ENCODE assay signal across 2 cellular contexts in genomic region chr10:97709746-97710078, GRCh38.
TF ChIP-seq lines count a peak whose summit lies in the region.

No MANE protein-coding gene starts in this region.

TF ChIP-seq in neural cell, 6 proteins besides CTCF, POLR2A, EP300 and RAD21 (continued from another document):
- TF ChIP-seq REST (IDR thresholded peaks at IDR 0.05; ENCODE audit: borderline replicate concordance) (no peak), TAF1 (IDR thresholded peaks at IDR 0.05; ENCODE audit: low read depth) (no peak), EZH2 (IDR thresholded peaks at IDR 0.05; ENCODE audit: borderline replicate concordance, insufficient read depth, low read length, poor library complexity, severe bottlenecking) (no peak), SMC3 (conservative IDR thresholded peaks at IDR 0.05; ENCODE audit: poor library complexity) (no peak)

TF ChIP-seq in GM23338, 12 proteins besides CTCF, POLR2A, EP300 and RAD21:
- TF ChIP-seq REST (IDR thresholded peaks at IDR 0.05; ENCODE audit: unreplicated experiment), result no peak
- TF ChIP-seq ETS1 (IDR thresholded peaks at IDR 0.05), result no peak
- no peak for TF ChIP-seq EZH2phosphoT487 (IDR thresholded peaks at IDR 0.05; ENCODE audit: unreplicated experiment)
- TF ChIP-seq NANOG (IDR thresholded peaks at IDR 0.05; ENCODE audit: borderline replicate concordance), result no peak
- TF ChIP-seq ZNF462 (CRISPR knock-in tag; IDR thresholded peaks at IDR 0.05), result no peak
- TF ChIP-seq CREB1 (CRISPR knock-in tag; IDR thresholded peaks at IDR 0.05; ENCODE audit: low read depth), result no peak
- TF ChIP-seq EZH2 (IDR thresholded peaks at IDR 0.05; ENCODE audit: low read depth, unreplicated experiment), result no peak
- TF ChIP-seq ZNF331 (CRISPR knock-in tag; IDR thresholded peaks at IDR 0.05; ENCODE audit: low read depth), result no peak
- TF ChIP-seq STAT1 (IDR thresholded peaks at IDR 0.05; ENCODE audit: unreplicated experiment), result no peak
- TF ChIP-seq JUNB (IDR thresholded peaks at IDR 0.05; ENCODE audit: unreplicated experiment), result no peak
- TF ChIP-seq ZNF114 (CRISPR knock-in tag; IDR thresholded peaks at IDR 0.05), result no peak
- no peak for TF ChIP-seq POLR2AphosphoS5 (IDR thresholded peaks at IDR 0.05; ENCODE audit: low read depth)
